8 cellular contexts compared by ENCODE assay signal in the genomic region with DNA sequence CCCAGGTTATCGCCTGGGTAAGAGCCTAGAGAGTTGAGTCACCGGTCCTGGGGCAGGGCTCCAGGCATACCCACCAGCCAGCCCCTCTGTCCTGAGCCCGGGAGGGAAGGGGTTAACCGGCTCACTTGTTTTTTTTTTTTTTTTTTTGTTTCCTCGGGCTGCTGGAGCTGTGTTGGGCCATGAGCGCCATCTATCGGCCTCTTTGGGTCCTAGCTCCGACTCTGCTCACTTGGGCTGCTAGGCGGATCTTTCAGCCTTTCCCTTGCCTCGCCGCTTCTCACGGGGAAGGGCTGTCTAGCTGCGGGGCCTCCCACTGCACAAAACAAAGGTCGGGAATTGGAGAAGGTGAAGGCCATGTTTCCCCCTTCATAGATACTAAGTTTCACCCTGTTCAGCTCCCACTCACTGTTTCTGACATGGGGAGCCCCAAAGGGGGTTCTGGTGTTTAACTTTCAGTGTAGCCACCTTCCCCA. TPM values are rescaled to one million over a fixed set of nuclear protein-coding genes. Genes with fewer than 3 reads are reported as not detected.
DNase-seq lines count a peak whose midpoint lies in the region; ATAC-seq and TF ChIP-seq lines count a peak whose summit lies in the region.

No MANE protein-coding gene starts in this region.

- H3K27ac Mint-ChIP-seq in naive B cell: peak overlapping the region in 3 of 6 donors; percentile 8 to 50 (median 49)

- H3K36me3 Mint-ChIP-seq in naive B cell: peaks cover 0 to 4% of the 10 kb centered on the region in 2 donors

- no peaks in the 10 kb centered on the region for H3K9me3 Mint-ChIP-seq in naive B cell

- peaks cover 23 to 47% (median 42%) of the 10 kb centered on the region in 3 donors for H3K4me1 Mint-ChIP-seq in naive B cell

- peak overlapping the region in 2 of 8 donors; percentile 2 to 69 for H3K4me3 Mint-ChIP-seq in naive B cell

- H3K27me3 Mint-ChIP-seq in naive B cell: peaks cover 52 to 61% (median 60%) of the 10 kb centered on the region in 3 donors

- H3K4me3 ChIP-seq in Jurkat, Clone E6-1 (ENCODE audit: low read length): no peak overlapping the region

- peak; percentile 90 for TF ChIP-seq CTCF in GM12873 (IDR thresholded peaks at IDR 0.05; ENCODE audit: insufficient read depth, low read depth, low read length, missing control alignments)

- ATAC-seq in esophagus mucosa (peak; percentile 67), naive B cell (ENCODE audit: low read depth in 2 of 2) (peak; percentile 54 to 58), HG03571 (IDR thresholded peaks at IDR 0.05; ENCODE audit: unreplicated experiment) (no peak)

- DNase-seq in Jurkat, Clone E6-1 (ENCODE audit: low read depth, low spot score): peak; percentile 86
- DNase-seq in OCI-M1 (lab: John Stamatoyannopoulos, UW) (peak; percentile 90), activated T-cell treated with anti-CD3 and anti-CD28 coated beads for 1 hour (ENCODE audit: low read depth) (peak; percentile 65), naive B cell (peak; percentile 75)
- DNase-seq in stimulated activated CD8-positive, alpha-beta memory T cell treated with anti-CD3 and anti-CD28 coated beads, Interleukin-7, amount 100 ng/mL, for 24 hours (ENCODE audit: low read depth): peak; percentile 42

RNA-seq across cellular contexts. Expression of gene SMUG1, which starts 2.8 kb away (rescaled TPM):
- polyA plus RNA-seq in Jurkat, Clone E6-1 (2012; ENCODE audit: insufficient read depth, insufficient read length): 36.9 TPM
- 35.2 TPM for total RNA-seq in esophagus mucosa
- polyA plus RNA-seq in naive B cell (ENCODE audit: low read depth in 6 of 6): 10 to 100 TPM; 27.3 to 44.4 (median 35.4) TPM
